10 cellular contexts compared by ENCODE assay signal in the genomic region with DNA sequence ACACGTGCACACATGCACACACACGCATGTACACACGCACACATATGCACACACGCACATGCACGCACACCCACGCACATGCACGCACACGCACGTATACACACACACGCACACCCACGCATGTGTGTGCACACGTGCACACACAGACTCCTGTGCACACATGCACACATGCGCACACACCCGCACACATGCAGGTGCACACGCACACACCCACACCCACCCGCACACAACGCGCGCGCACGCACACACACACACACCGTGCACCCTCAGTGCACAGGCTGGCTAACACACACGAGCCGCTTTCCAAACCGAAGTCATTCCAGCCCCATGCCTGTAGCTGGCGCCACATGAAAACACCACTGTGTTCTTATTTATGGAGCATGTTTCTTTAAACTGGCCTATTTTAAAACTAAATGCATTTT. TPM values are rescaled to one million over a fixed set of nuclear protein-coding genes. Genes with fewer than 3 reads are reported as not detected.
DNase-seq lines count a peak whose midpoint lies in the region; ATAC-seq, FAIRE-seq and TF ChIP-seq lines count a peak whose summit lies in the region.
"Had no signal": no experiment of that assay in that cellular context is flagged by ENCODE, and none has a peak within 500 bp of the region (broad histone marks: within the 10 kb centered on the region; RNA-seq: fewer than 3 reads in every experiment).

No MANE protein-coding gene starts in this region.

- no peak overlapping the region for H3K4me3 ChIP-seq in right atrium auricular region
- no peak overlapping the region for H3K4me3 ChIP-seq in RWPE2 (ENCODE audit: severe bottlenecking)
- H3K4me3 ChIP-seq in fibroblast of the aortic adventitia (ENCODE audit: low read depth, low read length) = no peak overlapping the region
- no peak overlapping the region for H3K4me3 ChIP-seq in small intestine (ENCODE audit: low read depth in 1 of 2, low read length in 2 of 2)
- H3K4me3 ChIP-seq: vagina had no signal

- DNase-seq in left ventricle myocardium superior = peak; percentile 18
- DNase-seq in right atrium auricular region (ENCODE audit: low spot score) = no peak
- DNase-seq in RWPE2 (ENCODE audit: low spot score) = no peak
- peak; percentile 2 for DNase-seq in fibroblast of the aortic adventitia (ENCODE audit: low read depth)
- no peak for DNase-seq in urothelium cell line (ENCODE audit: low spot score)
- DNase-seq in small intestine = no peak
- DNase-seq in SHP77 (lab: John Stamatoyannopoulos, UW) = no peak
- DNase-seq: NCI-H1092 treated with DMSO at 0.1 percent for 48 hours had no signal

- TF ChIP-seq CTCF in right atrium auricular region (IDR thresholded peaks at IDR 0.05) = no peak
- peak; percentile 35 for TF ChIP-seq CTCF in RWPE2 (IDR thresholded peaks at IDR 0.05; ENCODE audit: poor library complexity, severe bottlenecking)
- peak; percentile 26 for TF ChIP-seq CTCF in fibroblast of the aortic adventitia (IDR thresholded peaks at IDR 0.05; ENCODE audit: insufficient read depth, low read length)

- H3K4me1 ChIP-seq in right atrium auricular region (peaks cover 0 to 10% of the 10 kb centered on the region in 2 donors), RWPE2 (ENCODE audit: insufficient read depth, poor library complexity, severe bottlenecking) (peaks cover 41% of the 10 kb centered on the region), small intestine (ENCODE audit: control insufficient read depth in 2 of 2, insufficient read depth in 1 of 2, low read depth in 1 of 2, low read length in 1 of 2) (no peaks in the 10 kb centered on the region)

- H3K27me3 ChIP-seq in right atrium auricular region = peaks cover 3 to 8% of the 10 kb centered on the region in 2 donors
- no peaks in the 10 kb centered on the region for H3K27me3 ChIP-seq in RWPE2 (ENCODE audit: insufficient read depth, poor library complexity, severe bottlenecking)
- peaks cover 0 to 2% of the 10 kb centered on the region in 2 donors for H3K27me3 ChIP-seq in small intestine (ENCODE audit: control insufficient read depth in 2 of 2, insufficient read depth in 2 of 2, low read length in 2 of 2)

- H3K27ac ChIP-seq in right atrium auricular region = no peak overlapping the region
- peak overlapping the region; percentile 30 for H3K27ac ChIP-seq in RWPE2 (ENCODE audit: poor library complexity, severe bottlenecking)
- H3K27ac ChIP-seq in small intestine (ENCODE audit: low read depth in 1 of 2, low read length in 1 of 2) = no peak overlapping the region
- H3K27ac ChIP-seq: vagina had no signal

- H3K9me3 ChIP-seq in right atrium auricular region (no peaks in the 10 kb centered on the region), RWPE2 (ENCODE audit: severe bottlenecking) (no peaks in the 10 kb centered on the region), small intestine (ENCODE audit: control insufficient read depth, low read depth) (no peaks in the 10 kb centered on the region)
- H3K9me3 ChIP-seq: vagina had no signal

- ATAC-seq in left ventricle myocardium superior (no peak), RWPE2 (ENCODE audit: low read depth) (no peak), HG03045 (IDR thresholded peaks at IDR 0.05; ENCODE audit: unreplicated experiment) (no peak)

- H3K36me3 ChIP-seq in right atrium auricular region (no peaks in the 10 kb centered on the region), RWPE2 (ENCODE audit: low read depth) (no peaks in the 10 kb centered on the region), small intestine (ENCODE audit: control insufficient read depth in 2 of 2, insufficient read depth in 2 of 2, low read length in 2 of 2) (no peaks in the 10 kb centered on the region)
- H3K36me3 ChIP-seq: vagina had no signal

- WGBS in small intestine, 3 donors = 78 to 83% (median 80%) methylated on average over 26 of the region's 26 CpGs

- intact Hi-C loops in left ventricle myocardium superior (cut with micrococcal nuclease) = no loop called here

- peak; percentile 94 for FAIRE-seq in urothelium cell line (lab: Jason Lieb, UNC)
- FAIRE-seq in small intestine (lab: Jason Lieb, UNC) = no peak

RNA-seq across cellular contexts. Expression of a gene that starts 45.3 kb away (rescaled TPM):
- total RNA-seq in left ventricle myocardium superior (1.6 TPM), right atrium auricular region (10 to 100 TPM in 1 of 2 donors, 1 to 10 TPM in 1; 4.0 to 10.8 TPM), fibroblast of the aortic adventitia (ENCODE audit: low replicate concordance) (0.49 TPM in 1 of 2 replicates, not detected in the other)
- under 1 TPM in 1 of 3 donors, not detected in 2; 0.79 TPM for polyA plus RNA-seq in small intestine

Comparison
In these comparisons a context has a peak if more than half of its experiments do, and no peak if none do; other contexts are left out.
1. DNase-seq: peak in left ventricle myocardium superior (single experiment) and fibroblast of the aortic adventitia (single experiment); none in right atrium auricular region (single experiment), RWPE2 (single experiment), urothelium cell line (single experiment), small intestine (single experiment) and SHP77 (0 of 2).
2. CTCF ChIP-seq: peak in RWPE2 (single experiment) and fibroblast of the aortic adventitia (single experiment); none in right atrium auricular region (0 of 2).